In the genomic region with DNA sequence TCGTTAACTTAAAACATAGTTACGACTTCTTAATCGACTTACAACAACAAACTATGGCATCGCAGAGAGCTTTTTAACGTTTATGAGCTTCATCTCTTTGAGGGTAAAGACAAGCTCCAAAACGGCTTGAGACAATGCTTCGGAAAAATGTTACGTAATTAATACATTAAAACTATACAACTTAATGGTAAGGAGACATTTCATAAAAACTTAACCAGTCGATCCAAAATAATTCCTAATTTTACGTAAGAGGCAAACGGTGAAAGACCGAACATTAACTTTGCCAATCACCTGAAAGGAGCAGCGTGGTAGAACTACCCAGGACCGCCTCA, we compare ENCODE assay signal across 8 cellular contexts. TPM values are rescaled to one million over a fixed set of nuclear protein-coding genes. Genes with fewer than 3 reads are reported as not detected.
DNase-seq lines count a peak whose midpoint lies in the region; ATAC-seq and TF ChIP-seq lines count a peak whose summit lies in the region.

No MANE protein-coding gene starts in this region.

- peak overlapping the region; percentile 99 to 100 for H3K27ac Mint-ChIP-seq in natural killer cell treated with Interleukin-12 subunit alpha and Interleukin-12 subunit beta and Interleukin-15 and Interleukin-18, amount 100 ng/mL, for 72 hours

- H3K4me1 ChIP-seq in BLaER1 = peaks cover 53% of the 10 kb centered on the region

- H3K9me3 ChIP-seq in BLaER1 = no peaks in the 10 kb centered on the region

- TF ChIP-seq CTCF in LNCaP clone FGC (IDR thresholded peaks at IDR 0.05; ENCODE audit: control insufficient read depth, extremely low read depth, insufficient read depth) (no peak), dorsolateral prefrontal cortex (IDR thresholded peaks at IDR 0.05 in 54 of 56, conservative IDR thresholded peaks at IDR 0.05 in 2 of 56; ENCODE audit: low read depth in 1 of 56, partially characterized antibody in 56 of 56) (peak in 4 of 56 donors; percentile 32 to 60 (median 56))

- H3K27me3 ChIP-seq in BLaER1 = no peaks in the 10 kb centered on the region
- no peaks in the 10 kb centered on the region for H3K27me3 ChIP-seq in dorsolateral prefrontal cortex

- peak overlapping the region; percentile 98 for H3K27ac ChIP-seq in BLaER1
- H3K27ac ChIP-seq in dorsolateral prefrontal cortex = peak overlapping the region in 38 of 59 donors; percentile 34 to 100 (median 100)

- peak overlapping the region; percentile 87 for H3K9ac ChIP-seq in BLaER1

- H3K4me1 Mint-ChIP-seq in natural killer cell treated with Interleukin-12 subunit alpha and Interleukin-12 subunit beta and Interleukin-15 and Interleukin-18, amount 100 ng/mL, for 72 hours (ENCODE audit: low read depth in 2 of 2) = peaks cover 58 to 73% of the 10 kb centered on the region in 2 donors

- peak overlapping the region; percentile 86 for H3K4me3 ChIP-seq in BLaER1
- H3K4me3 ChIP-seq in LNCaP clone FGC (ENCODE audit: low read depth, low read length) = peak overlapping the region; percentile 69
- H3K4me3 ChIP-seq in dorsolateral prefrontal cortex = peak overlapping the region; percentile 67 to 99 (median 91)

- H3K36me3 ChIP-seq in BLaER1 = peaks cover 3% of the 10 kb centered on the region; the same call in 1 of the 2 replicates

- H4K20me1 ChIP-seq in BLaER1 = peaks cover 52% of the 10 kb centered on the region

- H3K36me3 Mint-ChIP-seq in natural killer cell treated with Interleukin-12 subunit alpha and Interleukin-12 subunit beta and Interleukin-15 and Interleukin-18, amount 100 ng/mL, for 72 hours = peaks cover 7% of the 10 kb centered on the region

- no peak for DNase-seq in LNCaP clone FGC (ENCODE audit: low read depth)
- no peak for DNase-seq in dorsolateral prefrontal cortex
- no peak for DNase-seq in natural killer cell treated with Interleukin-12 subunit alpha and Interleukin-12 subunit beta and Interleukin-15 and Interleukin-18, amount 100 ng/mL, for 72 hours (ENCODE audit: low spot score)
- DNase-seq in putamen (ENCODE audit: low spot score) = no peak

- H3K4me2 ChIP-seq in BLaER1 = peak overlapping the region; percentile 75

- no peak for ATAC-seq in natural killer cell treated with Interleukin-12 subunit alpha and Interleukin-12 subunit beta and Interleukin-15 and Interleukin-18, amount 100 ng/mL, for 72 hours
- ATAC-seq in GM18519 (IDR thresholded peaks at IDR 0.05; ENCODE audit: low FRiP score, unreplicated experiment) (no peak), HG03457 (IDR thresholded peaks at IDR 0.05; ENCODE audit: unreplicated experiment) (no peak), HG02884 (IDR thresholded peaks at IDR 0.05; ENCODE audit: unreplicated experiment) (no peak)

- intact Hi-C loops in dorsolateral prefrontal cortex (cut with DNase I) = loop anchor here (5.0 kb wide), 3 partner anchors 92 to 1183 kb away; partner anchors contain the start of genes CCDC191 (in 2 of the 2), QTRT2 (in 2 of the 2), ATG3 (in 1 of the 2) and GRAMD1C (in 1 of the 2)

- H3K27me3 Mint-ChIP-seq in natural killer cell treated with Interleukin-12 subunit alpha and Interleukin-12 subunit beta and Interleukin-15 and Interleukin-18, amount 100 ng/mL, for 72 hours = no peaks in the 10 kb centered on the region

- H3K4me3 Mint-ChIP-seq in natural killer cell treated with Interleukin-12 subunit alpha and Interleukin-12 subunit beta and Interleukin-15 and Interleukin-18, amount 100 ng/mL, for 72 hours = peak overlapping the region; percentile 95

- no peaks in the 10 kb centered on the region for H3K9me3 Mint-ChIP-seq in natural killer cell treated with Interleukin-12 subunit alpha and Interleukin-12 subunit beta and Interleukin-15 and Interleukin-18, amount 100 ng/mL, for 72 hours

RNA-seq across cellular contexts. Expression of gene NAA50, which starts 1.1 kb away (rescaled TPM):
- 10 to 100 TPM; 41.3 to 97.5 (median 66.1) TPM for total RNA-seq in dorsolateral prefrontal cortex
- total RNA-seq in natural killer cell treated with Interleukin-12 subunit alpha and Interleukin-12 subunit beta and Interleukin-15 and Interleukin-18, amount 100 ng/mL, for 72 hours = 10 to 100 TPM; 97.3 to 98.0 TPM

RNA-seq across cellular contexts. Expression of gene ATP6V1A, which starts 1.9 kb away (rescaled TPM):
- total RNA-seq in dorsolateral prefrontal cortex = 100 to 1,000 TPM in 119 of 120 experiments, 10 to 100 TPM in 1; 96.1 to 431 (median 300) TPM
- total RNA-seq in natural killer cell treated with Interleukin-12 subunit alpha and Interleukin-12 subunit beta and Interleukin-15 and Interleukin-18, amount 100 ng/mL, for 72 hours = 10 to 100 TPM; 44.7 to 76.8 TPM

RNA-seq across cellular contexts. Expression of gene USF3, which starts 48.5 kb away (rescaled TPM):
- 10 to 100 TPM; 15.8 to 28.6 (median 23.4) TPM for total RNA-seq in dorsolateral prefrontal cortex
- 10 to 100 TPM; 18.0 to 19.4 TPM for total RNA-seq in natural killer cell treated with Interleukin-12 subunit alpha and Interleukin-12 subunit beta and Interleukin-15 and Interleukin-18, amount 100 ng/mL, for 72 hours
